ENCODE assay signal across 10 cellular contexts in the genomic region with DNA sequence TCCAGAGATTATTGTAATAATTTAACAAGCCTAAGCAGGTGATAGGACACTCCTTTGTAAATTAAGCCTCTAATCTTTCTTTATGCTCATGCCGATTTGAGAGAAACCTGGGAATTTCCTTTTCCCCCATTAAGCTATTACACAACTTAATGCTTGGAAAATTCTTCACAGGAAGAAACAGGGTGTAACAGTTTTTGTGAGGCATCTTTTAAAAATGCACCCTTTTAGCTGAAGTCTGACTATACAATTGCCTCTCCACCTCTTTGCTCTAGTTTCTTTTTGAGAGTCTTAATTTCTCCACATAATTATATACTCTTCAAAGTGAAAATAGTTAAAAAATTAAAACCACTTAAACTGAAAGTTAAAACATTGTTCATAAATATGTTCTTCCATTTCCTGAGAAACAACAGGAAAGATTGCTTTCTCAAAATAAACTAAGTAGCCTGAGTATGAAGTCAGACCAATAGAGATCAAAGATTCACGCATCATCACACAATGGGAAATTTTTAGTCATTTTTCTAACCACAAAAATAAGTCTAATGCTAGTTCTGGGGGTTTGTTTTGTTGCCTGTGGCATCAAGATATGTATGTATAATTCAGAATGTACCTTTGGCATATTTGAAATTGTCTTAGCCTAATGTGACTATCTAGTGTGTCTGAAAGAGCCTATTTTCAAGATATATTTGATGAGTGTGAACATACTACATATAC. TPM values are rescaled to one million over a fixed set of nuclear protein-coding genes. Genes with fewer than 3 reads are reported as not detected.
A peak's percentile ranks its signal among the peaks of the same experiment; 100 is the strongest.
DNase-seq lines count a peak whose midpoint lies in the region; ATAC-seq and TF ChIP-seq lines count a peak whose summit lies in the region.
"Had no signal": no experiment of that assay in that cellular context is flagged by ENCODE, and none has a peak within 500 bp of the region (broad histone marks: within the 10 kb centered on the region; RNA-seq: fewer than 3 reads in every experiment).

No MANE protein-coding gene starts in this region.

- H2AFZ ChIP-seq in SK-N-SH (ENCODE audit: low read depth): 0 out of 2 replicates have a peak overlapping the region, but pooled peaks have one; percentile 25

- intact Hi-C loops in mucosa of descending colon (cut with DNase I, micrococcal nuclease): no loop called here

- CTCF ChIA-PET in SK-N-SH (lab: Yijun Ruan, JAX): interaction anchor here (1.0 kb wide), 2 partner anchors 12 to 132 kb away, joined by 3 read pairs; no protein-coding TSS in a partner anchor

- H3K4me3 ChIP-seq in SK-N-SH (ENCODE audit: low read depth in 2 of 2, low read length in 1 of 2) (peak overlapping the region in 1 of 2 experiments; percentile 31; a peak in 2 of 4 replicates), mucosa of descending colon (no peak overlapping the region)
- H3K4me3 ChIP-seq: SJCRH30, upper lobe of left lung had no signal

- H3K9me3 ChIP-seq in SK-N-SH: no peaks in the 10 kb centered on the region
- H3K9me3 ChIP-seq in mucosa of descending colon: no peaks in the 10 kb centered on the region
- H3K9me3 ChIP-seq: SJCRH30, upper lobe of left lung had no signal

- H3K36me3 ChIP-seq in SK-N-SH (replicated peaks in 1 of 2; ENCODE audit: control insufficient read depth in 1 of 2, insufficient read depth in 2 of 2, low read length in 1 of 2) (peaks cover 0 to 11% of the 10 kb centered on the region in 2 experiments), mucosa of descending colon (ENCODE audit: low read depth) (no peaks in the 10 kb centered on the region)
- H3K36me3 ChIP-seq: upper lobe of left lung had no signal

- TF ChIP-seq CTCF in SK-N-SH (IDR thresholded peaks at IDR 0.05): no peak
- no peak for TF ChIP-seq CTCF in mucosa of descending colon (IDR thresholded peaks at IDR 0.05)

- H3K27ac ChIP-seq in SK-N-SH (ENCODE audit: low read depth in 2 of 2, low read length in 1 of 2): peak overlapping the region in 1 of 2 experiments; percentile 53; a peak in 2 of 4 replicates
- H3K27ac ChIP-seq: SJCRH30, upper lobe of left lung had no signal

- ATAC-seq in GM18520 (IDR thresholded peaks at IDR 0.05; ENCODE audit: unreplicated experiment) (peak; percentile 70), HG02763 (IDR thresholded peaks at IDR 0.05; ENCODE audit: unreplicated experiment) (peak; percentile 60), mucosa of descending colon (peak; percentile 20)

- no peak for TF ChIP-seq EP300 in SK-N-SH (IDR thresholded peaks at IDR 0.05; ENCODE audit: borderline replicate concordance in 1 of 2, low read depth in 1 of 2, low read length in 1 of 2)

- no peaks in the 10 kb centered on the region for H3F3A ChIP-seq in SK-N-SH (replicated peaks; ENCODE audit: insufficient read depth)

- POLR2A ChIA-PET in SK-N-SH (lab: Yijun Ruan, JAX): no interaction called here

- H3K4me1 ChIP-seq in SK-N-SH (ENCODE audit: control insufficient read depth in 1 of 2, insufficient read depth in 2 of 2, low read depth in 1 of 2, low read length in 1 of 2) (peaks cover 0 to 14% of the 10 kb centered on the region in 2 experiments; a peak in 3 of 4 replicates), mucosa of descending colon (ENCODE audit: low read depth) (no peaks in the 10 kb centered on the region)
- H3K4me1 ChIP-seq: SJCRH30, upper lobe of left lung had no signal

- no peaks in the 10 kb centered on the region for H4K20me1 ChIP-seq in SK-N-SH (ENCODE audit: insufficient read depth)

- peak overlapping the region; percentile 37; the same call in 1 of the 2 replicates for H3K4me2 ChIP-seq in SK-N-SH

- 59% methylated on average over 2 of the region's 2 CpGs for WGBS in SK-N-SH (ENCODE audit: low lambda C conversion rate)

- no peak for TF ChIP-seq RAD21 in SK-N-SH (IDR thresholded peaks at IDR 0.05; ENCODE audit: low read length)

- no peak for DNase-seq in SK-N-SH
- DNase-seq in mucosa of descending colon: no peak
- DNase-seq in NCI-H82 treated with DMSO at 0.1 percent for 48 hours (lab: John Stamatoyannopoulos, UW; ENCODE audit: unreplicated experiment): no peak
- DNase-seq in NCI-H1105 treated with DMSO at 0.1 percent for 48 hours (lab: John Stamatoyannopoulos, UW): no peak
- DNase-seq in iPS-NIHi11 (ENCODE audit: low spot score): no peak
- DNase-seq in activated CD4-positive, alpha-beta T cell treated with anti-CD3 and anti-CD28 coated beads, Interleukin-2, amount 50 U/mL, for 48 hours: no peak
- DNase-seq: SJCRH30, upper lobe of left lung had no signal

- H3K27me3 ChIP-seq in SK-N-SH (ENCODE audit: insufficient read depth): no peaks in the 10 kb centered on the region
- H3K27me3 ChIP-seq: SJCRH30, upper lobe of left lung had no signal

- peaks cover 2% of the 10 kb centered on the region; the same call in 1 of the 2 replicates for H3K79me2 ChIP-seq in SK-N-SH (ENCODE audit: insufficient read depth)

- peak overlapping the region; percentile 31; the same call in 1 of the 2 replicates for H3K9ac ChIP-seq in SK-N-SH

- no peaks in the 10 kb centered on the region for H3K9me2 ChIP-seq in SK-N-SH

TF ChIP-seq in SK-N-SH, 30 proteins besides CTCF, POLR2A, EP300 and RAD21 (continues in another document):
- TF ChIP-seq YY1 (IDR thresholded peaks at IDR 0.05; ENCODE audit: low read depth): no peak
- TF ChIP-seq EZH2phosphoT487 (IDR thresholded peaks at IDR 0.05; ENCODE audit: borderline replicate concordance, low read depth): no peak
- no peak for TF ChIP-seq FOXM1 (IDR thresholded peaks at IDR 0.05; ENCODE audit: low read depth)
- no peak for TF ChIP-seq SMC3 (IDR thresholded peaks at IDR 0.05; ENCODE audit: low read depth, low read length)
- no peak for TF ChIP-seq SIN3A (IDR thresholded peaks at IDR 0.05; ENCODE audit: borderline replicate concordance, low read depth, low read length)
- TF ChIP-seq, protein P1, sequence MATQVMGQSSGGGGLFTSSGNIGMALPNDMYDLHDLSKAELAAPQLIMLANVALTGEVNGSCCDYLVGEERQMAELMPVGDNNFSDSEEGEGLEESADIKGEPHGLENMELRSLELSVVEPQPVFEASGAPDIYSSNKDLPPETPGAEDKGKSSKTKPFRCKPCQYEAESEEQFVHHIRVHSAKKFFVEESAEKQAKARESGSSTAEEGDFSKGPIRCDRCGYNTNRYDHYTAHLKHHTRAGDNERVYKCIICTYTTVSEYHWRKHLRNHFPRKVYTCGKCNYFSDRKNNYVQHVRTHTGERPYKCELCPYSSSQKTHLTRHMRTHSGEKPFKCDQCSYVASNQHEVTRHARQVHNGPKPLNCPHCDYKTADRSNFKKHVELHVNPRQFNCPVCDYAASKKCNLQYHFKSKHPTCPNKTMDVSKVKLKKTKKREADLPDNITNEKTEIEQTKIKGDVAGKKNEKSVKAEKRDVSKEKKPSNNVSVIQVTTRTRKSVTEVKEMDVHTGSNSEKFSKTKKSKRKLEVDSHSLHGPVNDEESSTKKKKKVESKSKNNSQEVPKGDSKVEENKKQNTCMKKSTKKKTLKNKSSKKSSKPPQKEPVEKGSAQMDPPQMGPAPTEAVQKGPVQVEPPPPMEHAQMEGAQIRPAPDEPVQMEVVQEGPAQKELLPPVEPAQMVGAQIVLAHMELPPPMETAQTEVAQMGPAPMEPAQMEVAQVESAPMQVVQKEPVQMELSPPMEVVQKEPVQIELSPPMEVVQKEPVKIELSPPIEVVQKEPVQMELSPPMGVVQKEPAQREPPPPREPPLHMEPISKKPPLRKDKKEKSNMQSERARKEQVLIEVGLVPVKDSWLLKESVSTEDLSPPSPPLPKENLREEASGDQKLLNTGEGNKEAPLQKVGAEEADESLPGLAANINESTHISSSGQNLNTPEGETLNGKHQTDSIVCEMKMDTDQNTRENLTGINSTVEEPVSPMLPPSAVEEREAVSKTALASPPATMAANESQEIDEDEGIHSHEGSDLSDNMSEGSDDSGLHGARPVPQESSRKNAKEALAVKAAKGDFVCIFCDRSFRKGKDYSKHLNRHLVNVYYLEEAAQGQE (IDR thresholded peaks at IDR 0.05; ENCODE audit: low read depth, low read length): no peak
- no peak for TF ChIP-seq POLR2AphosphoS5 (IDR thresholded peaks at IDR 0.05; ENCODE audit: low read depth, low read length)
- TF ChIP-seq MXI1 (IDR thresholded peaks at IDR 0.05; ENCODE audit: low read depth, low read length): no peak
- TF ChIP-seq TEAD4 (IDR thresholded peaks at IDR 0.05; ENCODE audit: borderline replicate concordance, insufficient read depth): no peak
- TF ChIP-seq, protein P2, sequence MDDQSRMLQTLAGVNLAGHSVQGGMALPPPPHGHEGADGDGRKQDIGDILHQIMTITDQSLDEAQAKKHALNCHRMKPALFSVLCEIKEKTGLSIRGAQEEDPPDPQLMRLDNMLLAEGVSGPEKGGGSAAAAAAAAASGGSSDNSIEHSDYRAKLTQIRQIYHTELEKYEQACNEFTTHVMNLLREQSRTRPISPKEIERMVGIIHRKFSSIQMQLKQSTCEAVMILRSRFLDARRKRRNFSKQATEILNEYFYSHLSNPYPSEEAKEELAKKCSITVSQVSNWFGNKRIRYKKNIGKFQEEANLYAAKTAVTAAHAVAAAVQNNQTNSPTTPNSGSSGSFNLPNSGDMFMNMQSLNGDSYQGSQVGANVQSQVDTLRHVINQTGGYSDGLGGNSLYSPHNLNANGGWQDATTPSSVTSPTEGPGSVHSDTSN (IDR thresholded peaks at IDR 0.05): no peak
- TF ChIP-seq FOXJ3 (CRISPR knock-in tag; IDR thresholded peaks at IDR 0.05): no peak
- TF ChIP-seq, protein P3, sequence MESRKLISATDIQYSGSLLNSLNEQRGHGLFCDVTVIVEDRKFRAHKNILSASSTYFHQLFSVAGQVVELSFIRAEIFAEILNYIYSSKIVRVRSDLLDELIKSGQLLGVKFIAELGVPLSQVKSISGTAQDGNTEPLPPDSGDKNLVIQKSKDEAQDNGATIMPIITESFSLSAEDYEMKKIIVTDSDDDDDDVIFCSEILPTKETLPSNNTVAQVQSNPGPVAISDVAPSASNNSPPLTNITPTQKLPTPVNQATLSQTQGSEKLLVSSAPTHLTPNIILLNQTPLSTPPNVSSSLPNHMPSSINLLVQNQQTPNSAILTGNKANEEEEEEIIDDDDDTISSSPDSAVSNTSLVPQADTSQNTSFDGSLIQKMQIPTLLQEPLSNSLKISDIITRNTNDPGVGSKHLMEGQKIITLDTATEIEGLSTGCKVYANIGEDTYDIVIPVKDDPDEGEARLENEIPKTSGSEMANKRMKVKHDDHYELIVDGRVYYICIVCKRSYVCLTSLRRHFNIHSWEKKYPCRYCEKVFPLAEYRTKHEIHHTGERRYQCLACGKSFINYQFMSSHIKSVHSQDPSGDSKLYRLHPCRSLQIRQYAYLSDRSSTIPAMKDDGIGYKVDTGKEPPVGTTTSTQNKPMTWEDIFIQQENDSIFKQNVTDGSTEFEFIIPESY (IDR thresholded peaks at IDR 0.05; ENCODE audit: borderline replicate concordance, low read depth): no peak
- no peak for TF ChIP-seq ELF1 (IDR thresholded peaks at IDR 0.05)
- no peak for TF ChIP-seq NFIC (IDR thresholded peaks at IDR 0.05; ENCODE audit: borderline replicate concordance)
- TF ChIP-seq RXRA (IDR thresholded peaks at IDR 0.05; ENCODE audit: borderline replicate concordance, low read depth): no peak
- TF ChIP-seq TAF1 (IDR thresholded peaks at IDR 0.05; ENCODE audit: borderline replicate concordance, low read depth, low read length): no peak

RNA-seq across cellular contexts. Expression of a gene that starts 34.7 kb away (rescaled TPM):
- 15.0 and 21.5 TPM in 2 replicates for polyA plus RNA-seq in SK-N-SH (2012; rRNA removed)
- polyA plus RNA-seq in SK-N-SH (2012; cell fraction: cytosol; rRNA removed): 15.3 and 16.7 TPM in 2 replicates
- polyA plus RNA-seq in SK-N-SH (2012; cell fraction: nucleus; rRNA removed): 12.9 and 17.5 TPM in 2 replicates
- total RNA-seq in mucosa of descending colon: 10 to 100 TPM; 22.8 to 43.3 (median 39.6) TPM

Comparison
In these comparisons a context has a peak if more than half of its experiments do, and no peak if none do; other contexts are left out.
1. ATAC-seq: peak in every context shown above with its lines; median percentile 70 in GM18520; 60 in HG02763; 20 in mucosa of descending colon.